ENCODE assay signal across 1 cellular context in the genomic region with DNA sequence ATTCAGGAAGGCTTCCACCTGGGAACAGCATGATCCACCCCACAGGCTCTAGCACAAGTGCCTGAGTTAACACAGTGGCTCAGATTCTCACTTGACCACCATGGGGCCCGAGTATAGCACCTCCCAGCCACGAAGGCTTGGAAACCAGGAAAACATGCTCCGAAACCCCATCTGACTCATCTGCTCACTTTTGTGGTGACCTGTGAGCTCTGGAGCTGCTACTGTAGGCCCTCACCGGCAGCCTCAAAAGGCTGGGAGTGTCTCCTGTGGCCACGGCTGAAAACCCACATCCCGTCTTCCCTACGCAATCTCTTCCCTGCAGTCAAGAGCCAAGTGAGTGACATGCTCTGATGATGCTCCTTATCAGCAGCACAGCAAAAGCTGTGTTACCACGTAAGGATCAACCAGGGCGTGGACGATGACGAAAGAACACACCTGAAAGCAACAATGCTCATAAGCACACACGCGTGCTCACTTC.
TF ChIP-seq lines count a peak whose summit lies in the region.

No MANE protein-coding gene starts in this region.

TF ChIP-seq in K562, 482 proteins besides CTCF, POLR2A, EP300 and RAD21 (continued from another document and continues in another):
- TF ChIP-seq ZNF239 (CRISPR knock-in tag; IDR thresholded peaks at IDR 0.05) (no peak), E2F4 (CRISPR knock-in tag; IDR thresholded peaks at IDR 0.05; ENCODE audit: low read depth) (no peak), HNRNPLL (IDR thresholded peaks at IDR 0.05; ENCODE audit: low read depth, low read length, poor library complexity, severe bottlenecking) (peak; percentile 63), RCOR1 (IDR thresholded peaks at IDR 0.05; ENCODE audit: borderline replicate concordance in 1 of 2, low read depth in 2 of 2, low read length in 2 of 2) (peak; percentile 94 to 100), SP2 (IDR thresholded peaks at IDR 0.05; ENCODE audit: extremely low read depth, low read depth, low read length, poor library complexity, severe bottlenecking) (no peak), ATF7 (IDR thresholded peaks at IDR 0.05) (peak; percentile 87; the same call in 1 of the 2 replicates), ZNF174 (CRISPR knock-in tag; IDR thresholded peaks at IDR 0.05) (no peak), SMARCA4 (IDR thresholded peaks at IDR 0.05) (peak; percentile 95), ZNF668 (CRISPR knock-in tag; IDR thresholded peaks at IDR 0.05) (no peak), ZHX1 (conservative IDR thresholded peaks at IDR 0.05; ENCODE audit: low read length) (no peak), NEUROD1 (IDR thresholded peaks at IDR 0.05; ENCODE audit: borderline replicate concordance, low read depth, low read length, partially characterized antibody) (peak; percentile 56), CTBP1 (IDR thresholded peaks at IDR 0.05; ENCODE audit: borderline replicate concordance) (peak; percentile 100), MBD2 (IDR thresholded peaks at IDR 0.05; ENCODE audit: borderline replicate concordance, low read depth) (peak; percentile 72; the same call in 1 of the 2 replicates), ZBED1 (IDR thresholded peaks at IDR 0.05) (peak; percentile 39; the same call in 1 of the 2 replicates), SMARCC2 (IDR thresholded peaks at IDR 0.05; ENCODE audit: low read depth) (peak; percentile 83; the same call in 1 of the 2 replicates), TCF3 (CRISPR knock-in tag; IDR thresholded peaks at IDR 0.05) (peak; percentile 99), GATA2 (CRISPR knock-in tag; IDR thresholded peaks at IDR 0.05) (peak; percentile 95), XRCC3 (IDR thresholded peaks at IDR 0.05) (no peak), SUPT5H (IDR thresholded peaks at IDR 0.05) (no peak), RHOXF2B (CRISPR knock-in tag; conservative IDR thresholded peaks at IDR 0.05) (no peak), ZEB2 (IDR thresholded peaks at IDR 0.05) (peak; percentile 99), CEBPB (tag; IDR thresholded peaks at IDR 0.05) (peak; percentile 82), PRMT5 (CRISPR knock-in tag; IDR thresholded peaks at IDR 0.05) (no peak), NCOA4 (IDR thresholded peaks at IDR 0.05; ENCODE audit: partially characterized antibody) (no peak), ZBTB11 (CRISPR knock-in tag; IDR thresholded peaks at IDR 0.05) (0 out of 6 replicates have a peak, but pooled peaks of 1 of the 3 experiments have one; percentile 37), FOS (IDR thresholded peaks at IDR 0.05; ENCODE audit: extremely low read depth, insufficient read length) (peak; percentile 30), ZNF175 (CRISPR knock-in tag; IDR thresholded peaks at IDR 0.05; ENCODE audit: low read depth) (0 out of 2 replicates have a peak, but pooled peaks have one; percentile 59), CEBPG (CRISPR knock-in tag; IDR thresholded peaks at IDR 0.05) (peak; percentile 85), CEBPG (tag; conservative IDR thresholded peaks at IDR 0.05 in 1 of 2, IDR thresholded peaks at IDR 0.05 in 1 of 2) (peak; percentile 57 to 92), ID3 (CRISPR knock-in tag; IDR thresholded peaks at IDR 0.05) (no peak), ID3 (tag; IDR thresholded peaks at IDR 0.05) (peak; percentile 82), NFRKB (IDR thresholded peaks at IDR 0.05; ENCODE audit: low read depth) (no peak), TRIM24 (IDR thresholded peaks at IDR 0.05) (peak; percentile 74 to 88), FOXP1 (CRISPR knock-in tag; IDR thresholded peaks at IDR 0.05) (peak; percentile 96), PKNOX1 (IDR thresholded peaks at IDR 0.05) (peak; percentile 97), MECOM (CRISPR knock-in tag; IDR thresholded peaks at IDR 0.05) (peak; percentile 24; the same call in 1 of the 2 replicates), HMG20A (CRISPR knock-in tag; conservative IDR thresholded peaks at IDR 0.05) (no peak), ZNF282 (CRISPR knock-in tag; IDR thresholded peaks at IDR 0.05) (no peak), RNF2 (IDR thresholded peaks at IDR 0.05) (peak; percentile 95), NR4A1 (CRISPR knock-in tag; IDR thresholded peaks at IDR 0.05) (no peak), NR4A1 (tag; IDR thresholded peaks at IDR 0.05) (no peak), POLR2AphosphoS5 (IDR thresholded peaks at IDR 0.05; ENCODE audit: control insufficient read depth, insufficient read depth, low read depth, low read length) (peak; percentile 83), SRSF7 (optimal IDR thresholded peaks at IDR 0.05; ENCODE audit: low read depth, low read length) (no peak), ZNF133 (CRISPR knock-in tag; IDR thresholded peaks at IDR 0.05) (no peak), CSDE1 (IDR thresholded peaks at IDR 0.05) (peak in 1 of 2 experiments; percentile 72; a peak in 2 of 4 replicates), CHAMP1 (IDR thresholded peaks at IDR 0.05) (peak; percentile 63; the same call in 1 of the 2 replicates), MTA1 (IDR thresholded peaks at IDR 0.05; ENCODE audit: borderline replicate concordance) (peak; percentile 87), SRSF9 (IDR thresholded peaks at IDR 0.05; ENCODE audit: borderline replicate concordance, low read depth, low read length) (no peak), HES1 (IDR thresholded peaks at IDR 0.05; ENCODE audit: low read depth) (peak; percentile 97)
- TF ChIP-seq, protein P1, sequence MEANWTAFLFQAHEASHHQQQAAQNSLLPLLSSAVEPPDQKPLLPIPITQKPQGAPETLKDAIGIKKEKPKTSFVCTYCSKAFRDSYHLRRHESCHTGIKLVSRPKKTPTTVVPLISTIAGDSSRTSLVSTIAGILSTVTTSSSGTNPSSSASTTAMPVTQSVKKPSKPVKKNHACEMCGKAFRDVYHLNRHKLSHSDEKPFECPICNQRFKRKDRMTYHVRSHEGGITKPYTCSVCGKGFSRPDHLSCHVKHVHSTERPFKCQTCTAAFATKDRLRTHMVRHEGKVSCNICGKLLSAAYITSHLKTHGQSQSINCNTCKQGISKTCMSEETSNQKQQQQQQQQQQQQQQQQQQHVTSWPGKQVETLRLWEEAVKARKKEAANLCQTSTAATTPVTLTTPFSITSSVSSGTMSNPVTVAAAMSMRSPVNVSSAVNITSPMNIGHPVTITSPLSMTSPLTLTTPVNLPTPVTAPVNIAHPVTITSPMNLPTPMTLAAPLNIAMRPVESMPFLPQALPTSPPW (CRISPR knock-in tag; IDR thresholded peaks at IDR 0.05) = peak; percentile 38; the same call in 1 of the 2 replicates
- TF ChIP-seq, protein P2, sequence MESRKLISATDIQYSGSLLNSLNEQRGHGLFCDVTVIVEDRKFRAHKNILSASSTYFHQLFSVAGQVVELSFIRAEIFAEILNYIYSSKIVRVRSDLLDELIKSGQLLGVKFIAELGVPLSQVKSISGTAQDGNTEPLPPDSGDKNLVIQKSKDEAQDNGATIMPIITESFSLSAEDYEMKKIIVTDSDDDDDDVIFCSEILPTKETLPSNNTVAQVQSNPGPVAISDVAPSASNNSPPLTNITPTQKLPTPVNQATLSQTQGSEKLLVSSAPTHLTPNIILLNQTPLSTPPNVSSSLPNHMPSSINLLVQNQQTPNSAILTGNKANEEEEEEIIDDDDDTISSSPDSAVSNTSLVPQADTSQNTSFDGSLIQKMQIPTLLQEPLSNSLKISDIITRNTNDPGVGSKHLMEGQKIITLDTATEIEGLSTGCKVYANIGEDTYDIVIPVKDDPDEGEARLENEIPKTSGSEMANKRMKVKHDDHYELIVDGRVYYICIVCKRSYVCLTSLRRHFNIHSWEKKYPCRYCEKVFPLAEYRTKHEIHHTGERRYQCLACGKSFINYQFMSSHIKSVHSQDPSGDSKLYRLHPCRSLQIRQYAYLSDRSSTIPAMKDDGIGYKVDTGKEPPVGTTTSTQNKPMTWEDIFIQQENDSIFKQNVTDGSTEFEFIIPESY (CRISPR knock-in tag; IDR thresholded peaks at IDR 0.05) = no peak
- TF ChIP-seq, protein P3, sequence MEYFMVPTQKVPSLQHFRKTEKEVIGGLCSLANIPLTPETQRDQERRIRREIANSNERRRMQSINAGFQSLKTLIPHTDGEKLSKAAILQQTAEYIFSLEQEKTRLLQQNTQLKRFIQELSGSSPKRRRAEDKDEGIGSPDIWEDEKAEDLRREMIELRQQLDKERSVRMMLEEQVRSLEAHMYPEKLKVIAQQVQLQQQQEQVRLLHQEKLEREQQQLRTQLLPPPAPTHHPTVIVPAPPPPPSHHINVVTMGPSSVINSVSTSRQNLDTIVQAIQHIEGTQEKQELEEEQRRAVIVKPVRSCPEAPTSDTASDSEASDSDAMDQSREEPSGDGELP (CRISPR knock-in tag; IDR thresholded peaks at IDR 0.05; ENCODE audit: borderline replicate concordance) = peak; percentile 92
